In the genomic region with DNA sequence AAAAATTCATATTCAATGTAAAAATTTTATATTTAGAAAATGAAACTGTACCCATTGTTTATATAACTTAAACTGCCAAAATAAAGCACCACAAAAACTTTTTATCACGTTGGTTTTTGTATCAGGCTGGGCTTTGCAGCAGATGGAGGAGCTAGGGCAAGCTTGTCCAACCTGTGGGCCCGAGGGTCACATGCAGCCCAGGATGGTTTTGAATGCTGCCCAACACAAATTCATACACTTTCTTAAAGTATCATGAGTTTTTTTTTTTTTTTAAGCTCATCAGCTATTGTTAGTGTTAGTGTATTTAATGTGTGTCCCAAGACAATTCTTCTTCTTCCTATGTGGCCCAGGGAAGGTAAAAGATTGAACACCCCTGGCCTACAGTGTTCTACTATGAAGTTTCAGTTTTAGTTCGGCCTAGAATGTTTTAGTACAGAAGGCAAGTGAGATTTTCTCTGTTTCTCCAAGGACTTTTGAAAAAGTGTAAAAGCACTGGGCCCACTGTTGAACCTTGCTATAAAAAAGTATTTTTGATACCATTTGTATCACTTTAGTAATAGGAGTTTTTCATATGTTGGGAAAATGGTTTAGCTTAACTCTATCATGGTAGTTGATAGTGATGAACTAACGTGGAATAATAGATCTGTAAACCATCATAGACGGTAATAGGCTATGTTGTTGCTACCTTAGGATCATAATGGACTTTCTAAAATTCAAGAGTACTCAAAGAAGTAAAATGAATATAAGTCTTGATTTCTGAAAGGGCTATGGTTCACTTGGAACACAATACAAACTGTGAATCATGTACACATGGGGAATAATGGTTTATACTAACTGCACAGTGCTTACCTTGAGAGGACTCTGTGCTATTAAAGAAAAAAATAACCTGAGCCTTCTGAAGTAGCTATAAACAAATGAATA, we compare ENCODE assay signal across 15 cellular contexts. TPM values are rescaled to one million over a fixed set of nuclear protein-coding genes. Genes with fewer than 3 reads are reported as not detected.
DNase-seq lines count a peak whose midpoint lies in the region; ATAC-seq and TF ChIP-seq lines count a peak whose summit lies in the region.
"Had no signal": no experiment of that assay in that cellular context is flagged by ENCODE, and none has a peak within 500 bp of the region (broad histone marks: within the 10 kb centered on the region; RNA-seq: fewer than 3 reads in every experiment).

No MANE protein-coding gene starts in this region.

- H3K27ac ChIP-seq in IMR-90 (ENCODE audit: insufficient read depth, low read length) (no peak overlapping the region), PC-9 (0 out of 2 replicates have a peak overlapping the region, but pooled peaks have one; percentile 34), mesenchymal stem cell (ENCODE audit: low read length, poor library complexity, severe bottlenecking) (no peak overlapping the region)
- H3K27ac ChIP-seq: A549 had no signal

- no peak overlapping the region for H2AK5ac ChIP-seq in IMR-90 (ENCODE audit: low read depth, low read length)
- H2AK5ac ChIP-seq in mesenchymal stem cell (ENCODE audit: low read length, severe bottlenecking) = no peak overlapping the region

- WGBS in IMR-90 (ENCODE audit: extremely low coverage in 2 of 2, insufficient read length in 1 of 2), 2 experiments = no CpG with 5 or more reads among the region's 5 CpGs
- 76% methylated on average over 5 of the region's 5 CpGs for WGBS in mesenchymal stem cell

- POLR2A ChIA-PET in IMR-90 (lab: Charles Lee; ENCODE audit: unreplicated experiment) (interaction anchor here (0.5 to 0.6 kb wide), 4 partner anchors 20 to 748 kb away, joined by 3 to 8 read pairs (median 4); no protein-coding TSS in a partner anchor), PC-9 (lab: Charles Lee; ENCODE audit: unreplicated experiment) (no interaction called here)

- peaks cover 95% of the 10 kb centered on the region for H3K79me2 ChIP-seq in PC-9 (ENCODE audit: low read depth)

- no peak overlapping the region for H2BK120ac ChIP-seq in IMR-90 (ENCODE audit: low read depth, low read length)
- no peak overlapping the region for H2BK120ac ChIP-seq in mesenchymal stem cell (ENCODE audit: low read depth, low read length)

- H3K56ac ChIP-seq in IMR-90 (ENCODE audit: extremely low read depth, insufficient read depth, low read length) = no peak overlapping the region

- no peaks in the 10 kb centered on the region for H3K9me1 ChIP-seq in IMR-90 (ENCODE audit: insufficient read depth, low read length)

- no peak overlapping the region for H2AK9ac ChIP-seq in IMR-90 (replicated peaks; ENCODE audit: low read depth, low read length, poor library complexity)

- H3K18ac ChIP-seq in IMR-90 (ENCODE audit: low read depth, low read length) (no peak overlapping the region), mesenchymal stem cell (ENCODE audit: low read depth in 1 of 2, low read length in 2 of 2) (no peak overlapping the region)

- H3K4ac ChIP-seq in IMR-90 (ENCODE audit: low read depth, low read length) = no peak overlapping the region
- no peak overlapping the region for H3K4ac ChIP-seq in mesenchymal stem cell (ENCODE audit: low read depth in 1 of 2, low read length in 2 of 2)

- H4K5ac ChIP-seq in IMR-90 (ENCODE audit: low read depth, low read length) = no peak overlapping the region

- intact Hi-C loops in IMR-90 (cut with micrococcal nuclease) = loop anchor here (10.0 kb wide), 1 partner anchor 436 kb away; no protein-coding TSS in a partner anchor
- intact Hi-C loops in PC-9 (cut with micrococcal nuclease; ENCODE audit: unreplicated experiment) = no loop called here

- peaks cover 18% of the 10 kb centered on the region for H3F3A ChIP-seq in PC-9 (ENCODE audit: insufficient read depth, low read depth)

- H2BK20ac ChIP-seq in IMR-90 (ENCODE audit: low read depth, low read length) = no peak overlapping the region

- H4K8ac ChIP-seq in IMR-90 (ENCODE audit: low read depth in 2 of 2, low read length in 2 of 2) (no peak overlapping the region), mesenchymal stem cell (ENCODE audit: low read length) (no peak overlapping the region)

- BruUV-seq in IMR-90 (replicated peaks; lab: Mats Ljungman, UMichigan) (no TSS peak), PC-9 (replicated peaks; lab: Mats Ljungman, UMichigan) (TSS peak; percentile 0)

- H2AFZ ChIP-seq in IMR-90 (replicated peaks; ENCODE audit: low read length, poor library complexity) (no peak overlapping the region), PC-9 (no peak overlapping the region), mesenchymal stem cell (ENCODE audit: low read depth, low read length) (no peak overlapping the region)

- no peak for TF ChIP-seq CTCF in IMR-90 (conservative IDR thresholded peaks at IDR 0.05; ENCODE audit: low read depth, low read length)
- TF ChIP-seq CTCF in PC-9 (conservative IDR thresholded peaks at IDR 0.05) = no peak

- H3K4me3 ChIP-seq in IMR-90 (ENCODE audit: insufficient read depth, low read depth, low read length) (no peak overlapping the region), PC-9 (peak overlapping the region; percentile 95), mesenchymal stem cell (ENCODE audit: insufficient read depth in 1 of 2, low read depth in 1 of 2, low read length in 2 of 2) (peak overlapping the region in 1 of 2 experiments; percentile 73)
- H3K4me3 ChIP-seq: A549 had no signal

- no peak for TF ChIP-seq RAD21 in IMR-90 (IDR thresholded peaks at IDR 0.05; ENCODE audit: low read length)

- DNase-seq in NCI-H2107 treated with DMSO at 0.1 percent for 48 hours (lab: John Stamatoyannopoulos, UW; ENCODE audit: unreplicated experiment) (peak; percentile 80), NCI-H2107 (lab: John Stamatoyannopoulos, UW) (no peak), IMR-90 (no peak), PC-9 (no peak), mesenchymal stem cell (no peak), NCI-H1694 treated with DMSO at 0.1 percent for 48 hours (lab: John Stamatoyannopoulos, UW) (no peak), HuH-7 (ENCODE audit: low spot score) (no peak)
- no peak for DNase-seq in stimulated activated CD4-positive, alpha-beta T cell treated with anti-CD3 and anti-CD28 coated beads, Interleukin-12 subunit alpha, Interleukin-12 subunit beta, amount 100 ng/mL, for 4 hours
- DNase-seq: activated naive CD8-positive, alpha-beta T cell treated with anti-CD3 and anti-CD28 coated beads, Interleukin-2, amount 10 ng/mL, durations not matched to agents 7 days and 5 days; Caco-2; NCI-H2171; nucleus accumbens; stimulated activated naive CD8-positive, alpha-beta T cell treated with anti-CD3 and anti-CD28 coated beads, Interleukin-15, amount 100 ng/mL, for 72 hours; T-cell had no signal

- H2BK5ac ChIP-seq in IMR-90 (ENCODE audit: low read depth, low read length, poor library complexity, severe bottlenecking) (no peak overlapping the region), mesenchymal stem cell (ENCODE audit: low read depth, low read length, poor library complexity, severe bottlenecking) (no peak overlapping the region)

- TF ChIP-seq POLR2A in IMR-90 (IDR thresholded peaks at IDR 0.05; ENCODE audit: low read depth, low read length) = no peak

- no peak overlapping the region for H3K9ac ChIP-seq in IMR-90 (ENCODE audit: low read depth, low read length)
- H3K9ac ChIP-seq in mesenchymal stem cell (ENCODE audit: low read length) = peak overlapping the region; percentile 44

- peaks cover 11% of the 10 kb centered on the region for H3K4me1 ChIP-seq in IMR-90 (ENCODE audit: control insufficient read depth, insufficient read depth, low read length)
- peaks cover 25% of the 10 kb centered on the region; the same call in 1 of the 2 replicates for H3K4me1 ChIP-seq in PC-9 (replicated peaks; ENCODE audit: insufficient read depth)
- H3K4me1 ChIP-seq in mesenchymal stem cell (ENCODE audit: control insufficient read depth, insufficient read depth, low read depth, low read length) = peaks cover 14% of the 10 kb centered on the region
- H3K4me1 ChIP-seq: A549 had no signal

- H3K9me2 ChIP-seq in PC-9 (ENCODE audit: insufficient read depth) = no peaks in the 10 kb centered on the region

- H3K23ac ChIP-seq in IMR-90 (ENCODE audit: low read depth, low read length) = no peak overlapping the region
- H3K23ac ChIP-seq in mesenchymal stem cell (ENCODE audit: low read length in 2 of 2) = no peak overlapping the region

- ATAC-seq in IMR-90 (ENCODE audit: low read depth) = no peak
- ATAC-seq: A549; stimulated activated naive CD8-positive, alpha-beta T cell treated with anti-CD3 and anti-CD28 coated beads, Interleukin-15, amount 100 ng/mL, for 72 hours; T-cell had no signal

- H3K4me2 ChIP-seq in IMR-90 (ENCODE audit: low read depth, low read length) = peak overlapping the region; percentile 60
- peak overlapping the region; percentile 94 for H3K4me2 ChIP-seq in PC-9
- peak overlapping the region; percentile 29 for H3K4me2 ChIP-seq in mesenchymal stem cell (ENCODE audit: low read length, poor library complexity, severe bottlenecking)
- H3K4me2 ChIP-seq: A549 had no signal

- H3K36me3 ChIP-seq in IMR-90 (ENCODE audit: control insufficient read depth, insufficient read depth, low read length) (no peaks in the 10 kb centered on the region; the same call in 1 of the 2 replicates), PC-9 (ENCODE audit: low read depth) (peaks cover 14% of the 10 kb centered on the region), mesenchymal stem cell (ENCODE audit: control insufficient read depth in 1 of 2, insufficient read depth in 2 of 2, low read depth in 1 of 2, low read length in 2 of 2) (peaks cover 0 to 5% of the 10 kb centered on the region in 2 experiments)

- H4K20me1 ChIP-seq in IMR-90 (ENCODE audit: insufficient read depth, low read length) (no peaks in the 10 kb centered on the region), PC-9 (ENCODE audit: insufficient read depth) (no peaks in the 10 kb centered on the region)

- no peak overlapping the region for H3K14ac ChIP-seq in IMR-90 (replicated peaks; ENCODE audit: low read depth, low read length)
- H3K14ac ChIP-seq in mesenchymal stem cell (ENCODE audit: low read length in 2 of 2) = no peak overlapping the region

- in situ Hi-C loops in IMR-90 (cut with MboI; ENCODE audit: low sequenced_read_pairs) = loop anchor here (10.0 to 25.0 kb wide), 2 partner anchors 244 to 404 kb away; no protein-coding TSS in a partner anchor

- H4K91ac ChIP-seq in IMR-90 (ENCODE audit: insufficient read depth, low read depth, low read length) (no peak overlapping the region), mesenchymal stem cell (ENCODE audit: low read length) (no peak overlapping the region)

- dilution Hi-C loops in IMR-90 (cut with HindIII; ENCODE audit: low sequenced_read_pairs, unreplicated experiment) = no loop called here

- H2BK15ac ChIP-seq in IMR-90 (ENCODE audit: low read depth, low read length) = no peak overlapping the region
- no peak overlapping the region for H2BK15ac ChIP-seq in mesenchymal stem cell (ENCODE audit: low read depth, poor library complexity, severe bottlenecking)

- H3K27me3 ChIP-seq in IMR-90 (ENCODE audit: control insufficient read depth, insufficient read depth, low read length) (no peaks in the 10 kb centered on the region), PC-9 (ENCODE audit: insufficient read depth, low read depth) (no peaks in the 10 kb centered on the region), mesenchymal stem cell (ENCODE audit: control insufficient read depth in 1 of 2, insufficient read depth in 1 of 2, low read length in 2 of 2) (no peaks in the 10 kb centered on the region)

- H2BK12ac ChIP-seq in mesenchymal stem cell (ENCODE audit: low read length in 2 of 2) = no peak overlapping the region

- CTCF ChIA-PET in IMR-90 (lab: Yijun Ruan, JAX) = interaction anchor here (0.7 to 1.3 kb wide), 2 partner anchors 17 to 120 kb away, joined by 3 to 4 read pairs; no protein-coding TSS in a partner anchor
- CTCF ChIA-PET in PC-9 (lab: Charles Lee) = no interaction called here

- peaks cover 14 to 33% of the 10 kb centered on the region in 2 experiments for H3K79me1 ChIP-seq in IMR-90 (ENCODE audit: low read depth in 1 of 2, low read length in 2 of 2)
- peaks cover 14% of the 10 kb centered on the region for H3K79me1 ChIP-seq in mesenchymal stem cell (replicated peaks; ENCODE audit: low read length, poor library complexity, severe bottlenecking)

- peaks cover 4% of the 10 kb centered on the region; the same call in 1 of the 2 replicates for H3K9me3 ChIP-seq in IMR-90 (ENCODE audit: control insufficient read depth, insufficient read depth, low read length)
- H3K9me3 ChIP-seq in PC-9 (ENCODE audit: insufficient read depth, low read depth) = no peaks in the 10 kb centered on the region
- H3K9me3 ChIP-seq in mesenchymal stem cell (ENCODE audit: control insufficient read depth, low read length) = no peaks in the 10 kb centered on the region
- H3K9me3 ChIP-seq: A549, Caco-2 had no signal

RNA-seq across cellular contexts. Expression of a gene that starts 2.9 kb away (rescaled TPM):
- 11.3 and 17.5 TPM in 2 replicates for total RNA-seq in IMR-90 (2012; rRNA removed)
- polyA plus RNA-seq in IMR-90 (2012; rRNA removed) = 75.3 and 143 TPM in 2 replicates
- polyA plus RNA-seq in IMR-90 (2012; cell fraction: cytosol; rRNA removed) = 94.9 and 145 TPM in 2 replicates
- polyA plus RNA-seq in IMR-90 (2012; cell fraction: nucleus; rRNA removed; ENCODE audit: low replicate concordance) = 55.5 and 101 TPM in 2 replicates
- 282 and 404 TPM in 2 replicates for total RNA-seq in PC-9 (2021)
- polyA plus RNA-seq in mesenchymal stem cell (2013, experiment 1 of 2) = 82.9 TPM
- polyA plus RNA-seq in mesenchymal stem cell (2013, experiment 2 of 2) = 83.8 TPM
- polyA plus RNA-seq: A549 had no signal

RNA-seq across cellular contexts. Expression of a gene that starts 3.3 kb away (rescaled TPM):
- total RNA-seq in IMR-90 (2012; rRNA removed) (1.1 and 1.7 TPM in 2 replicates), PC-9 (2021) (11.6 and 12.5 TPM in 2 replicates)
- 0.70 and 1.0 TPM in 2 replicates for polyA plus RNA-seq in IMR-90 (2012; rRNA removed)
- 0.12 and 0.25 TPM in 2 replicates for polyA plus RNA-seq in IMR-90 (2012; cell fraction: cytosol; rRNA removed)
- polyA plus RNA-seq in IMR-90 (2012; cell fraction: nucleus; rRNA removed; ENCODE audit: low replicate concordance) = 0.82 and 7.2 TPM in 2 replicates
- polyA plus RNA-seq in mesenchymal stem cell (2013, experiment 1 of 2) = 1.4 TPM
- polyA plus RNA-seq in mesenchymal stem cell (2013, experiment 2 of 2) = 1.9 TPM
- polyA plus RNA-seq: A549 had no signal

RNA-seq across cellular contexts. Expression of a gene that starts 17.8 kb away (rescaled TPM):
- total RNA-seq in IMR-90 (2012; rRNA removed) (3.6 and 5.6 TPM in 2 replicates), PC-9 (2021) (33.8 and 40.2 TPM in 2 replicates)
- 7.3 and 8.2 TPM in 2 replicates for polyA plus RNA-seq in IMR-90 (2012; rRNA removed)
- polyA plus RNA-seq in IMR-90 (2012; cell fraction: cytosol; rRNA removed) = 4.0 and 5.4 TPM in 2 replicates
- polyA plus RNA-seq in IMR-90 (2012; cell fraction: nucleus; rRNA removed; ENCODE audit: low replicate concordance) = 20.4 and 30.8 TPM in 2 replicates
- polyA plus RNA-seq in mesenchymal stem cell (2013, experiment 1 of 2) = 36.2 TPM
- 34.9 TPM for polyA plus RNA-seq in mesenchymal stem cell (2013, experiment 2 of 2)
- polyA plus RNA-seq: A549 had no signal

Comparison
In these comparisons a context has a peak if more than half of its experiments do, and no peak if none do; other contexts are left out.
1. H3K4me2 ChIP-seq: peak in every context shown above with its lines; median percentile 94 in PC-9; 60 in IMR-90; 29 in mesenchymal stem cell.
2. RNA of a gene that starts 2.9 kb away (total RNA-seq): 282 to 404 TPM in PC-9; 11.3 to 17.5 TPM in IMR-90; every median in the first group is over 10 times any median in the second.